ENCODE assay signal across 16 cellular contexts in genomic region chr6:164133095-164133494, GRCh38.
DNase-seq lines count a peak whose midpoint lies in the region; ATAC-seq, FAIRE-seq and TF ChIP-seq lines count a peak whose summit lies in the region.
"Had no signal": no experiment of that assay in that cellular context is flagged by ENCODE, and none has a peak within 500 bp of the region (broad histone marks: within the 10 kb centered on the region; RNA-seq: fewer than 3 reads in every experiment).

No MANE protein-coding gene starts in this region.

- no peak overlapping the region for H3K9ac ChIP-seq in K562 (ENCODE audit: insufficient read depth in 1 of 2, low read depth in 2 of 2, low read length in 2 of 2)
- H3K9ac ChIP-seq: KMS-11 had no signal

- CTCF ChIA-PET in K562 (lab: Yijun Ruan, JAX; ENCODE audit: low intra/inter-chr PET ratio), result no interaction called here

- no peaks in the 10 kb centered on the region for H3K4me1 ChIP-seq in K562 (replicated peaks in 1 of 2; ENCODE audit: control insufficient read depth in 2 of 2, insufficient read depth in 2 of 2, low read length in 2 of 2)

- no peak overlapping the region for H3K4me2 ChIP-seq in K562 (ENCODE audit: insufficient read depth, low read length)
- H3K4me2 ChIP-seq: KMS-11 had no signal

- no peaks in the 10 kb centered on the region for H3K79me2 ChIP-seq in K562 (ENCODE audit: control insufficient read depth, insufficient read depth, low read length)

- POLR2A ChIA-PET in K562 (lab: Yijun Ruan, JAX), result interaction anchor here (0.6 kb wide), 1 partner anchor 12 kb away, joined by 3 read pairs; no protein-coding TSS in a partner anchor

- H2AFZ ChIP-seq in K562 (ENCODE audit: low read depth, low read length), result no peak overlapping the region

- H4K20me1 ChIP-seq in K562 (replicated peaks; ENCODE audit: control insufficient read depth, insufficient read depth, low read length), result no peaks in the 10 kb centered on the region

- in situ Hi-C loops in K562 (cut with MboI), result no loop called here

- no peak for ATAC-seq in K562
- ATAC-seq: sciatic nerve; stimulated activated memory B cell treated with anti-CD40 and anti-IgM and Interleukin-4, amounts not matched to agents 10 μg/mL and 1 μg/mL and 100 μg/mL, for 72 hours had no signal

- H3K27me3 ChIP-seq in K562 (ENCODE audit: control insufficient read depth in 2 of 2, insufficient read depth in 2 of 2, low read length in 2 of 2), result no peaks in the 10 kb centered on the region

- intact Hi-C loops in K562 (cut with micrococcal nuclease), result no loop called here

- no peak for TF ChIP-seq EP300 in K562 (IDR thresholded peaks at IDR 0.05; ENCODE audit: low read length)

- TF ChIP-seq CTCF in K562 (IDR thresholded peaks at IDR 0.05 in 2 of 3, conservative IDR thresholded peaks at IDR 0.05 in 1 of 3; ENCODE audit: insufficient read depth in 2 of 3, low read depth in 1 of 3, low read length in 3 of 3), result no peak

- no peaks in the 10 kb centered on the region for H3K9me3 ChIP-seq in K562 (replicated peaks; ENCODE audit: control insufficient read depth, insufficient read depth, low read depth, low read length)
- H3K9me3 ChIP-seq: thoracic aorta had no signal

- no peak for TF ChIP-seq POLR2A in K562 (conservative IDR thresholded peaks at IDR 0.05)

- H3K36me3 ChIP-seq in K562 (ENCODE audit: control insufficient read depth, insufficient read depth, low read length), result no peaks in the 10 kb centered on the region
- H3K36me3 ChIP-seq: thoracic aorta had no signal

- H3K4me3 ChIP-seq in K562, result no peak overlapping the region
- H3K4me3 ChIP-seq: thoracic aorta had no signal

- no peak for FAIRE-seq in K562 (lab: Jason Lieb, UNC)

- H3K9me1 ChIP-seq in K562 (ENCODE audit: control insufficient read depth, insufficient read depth, low read length), result no peaks in the 10 kb centered on the region

- no peak for TF ChIP-seq RAD21 in K562 (CRISPR knock-in tag; conservative IDR thresholded peaks at IDR 0.05 in 1 of 2, IDR thresholded peaks at IDR 0.05 in 1 of 2)

- DNase-seq in Daoy (ENCODE audit: low read depth) (peak; percentile 32), MV-4-11 (lab: John Stamatoyannopoulos, UW) (peak; percentile 3), K562 (ENCODE audit: extremely low read depth in 1 of 4, low spot score in 3 of 4) (no peak), non-pigmented ciliary epithelial cell (ENCODE audit: low read depth) (peak; percentile 24), midbrain (lab: John Stamatoyannopoulos, UW) (no peak), hepatic stellate cell (ENCODE audit: low spot score) (no peak)
- DNase-seq in activated CD8-positive, alpha-beta memory T cell treated with anti-CD3 and anti-CD28 coated beads, Interleukin-2, amount 50 U/mL, for 48 hours, result no peak
- DNase-seq: activated CD4-positive, alpha-beta T cell treated with anti-CD3 and anti-CD28 coated beads, Interleukin-2, amount 50 U/mL, for 1 hour; activated gamma-delta T cell; CD8-positive, alpha-beta memory T cell; NK-92 treated with Interleukin-12 subunit alpha and Interleukin-12 subunit beta, amount 100 ng/mL, for 24 hours; occipital lobe had no signal

- no TSS peak for BruUV-seq in K562 (replicated peaks; lab: Mats Ljungman, UMichigan)

- no peak overlapping the region for H3K27ac ChIP-seq in K562 (ENCODE audit: extremely low read depth, low read depth, low read length)
- H3K27ac ChIP-seq: KMS-11, thoracic aorta had no signal

- WGBS in K562 (ENCODE audit: insufficient coverage, low coverage, missing lambda C conversion rate), result 0% methylated on average over 2 of the region's 2 CpGs

TF ChIP-seq in K562, 482 proteins besides CTCF, POLR2A, EP300 and RAD21:
- TF ChIP-seq JUNB (CRISPR knock-in tag; conservative IDR thresholded peaks at IDR 0.05), result peak; percentile 67; the same call in 1 of the 2 replicates
- TF ChIP-seq ATF3 (IDR thresholded peaks at IDR 0.05), result peak; percentile 27; the same call in 1 of the 2 replicates
- no peak for TF ChIP-seq ATF3 (CRISPR knock-in tag; conservative IDR thresholded peaks at IDR 0.05)
- peak; percentile 37; the same call in 1 of the 2 replicates for TF ChIP-seq JUND (IDR thresholded peaks at IDR 0.05; ENCODE audit: borderline replicate concordance, low read depth, low read length)
- TF ChIP-seq JUND (tag; IDR thresholded peaks at IDR 0.05; ENCODE audit: borderline replicate concordance, low read depth, low read length), result no peak
- TF ChIP-seq ARID2 (IDR thresholded peaks at IDR 0.05), result no peak
- peak; percentile 53 for TF ChIP-seq FOSL1 (tag; conservative IDR thresholded peaks at IDR 0.05)

Comparison
In these comparisons a context has a peak if more than half of its experiments do, and no peak if none do; other contexts are left out.
1. DNase-seq: peak in Daoy (single experiment), MV-4-11 (single experiment) and non-pigmented ciliary epithelial cell (single experiment); none in K562 (0 of 4), midbrain (single experiment), activated CD8-positive, alpha-beta memory T cell treated with anti-CD3 and anti-CD28 coated beads, Interleukin-2, amount 50 U/mL, for 48 hours (single experiment) and hepatic stellate cell (single experiment).